In genomic region chr20:45311589-45312211, GRCh38 we compare ENCODE assay signal across 9 cellular contexts. TPM values are rescaled to one million over a fixed set of nuclear protein-coding genes. Genes with fewer than 3 reads are reported as not detected.
DNase-seq lines count a peak whose midpoint lies in the region; ATAC-seq and TF ChIP-seq lines count a peak whose summit lies in the region.
"Had no signal": no experiment of that assay in that cellular context is flagged by ENCODE, and none has a peak within 500 bp of the region (broad histone marks: within the 10 kb centered on the region; RNA-seq: fewer than 3 reads in every experiment).

No MANE protein-coding gene starts in this region.

- no peak overlapping the region for H3K4me3 Mint-ChIP-seq in activated CD8-positive, alpha-beta memory T cell treated with anti-CD3 and anti-CD28 coated beads, Interleukin-2, amount 10 ng/mL, durations not matched to agents 7 days and 5 days
- H3K4me3 Mint-ChIP-seq in neural crest cell: no peak overlapping the region

- no peak overlapping the region for H3K27ac Mint-ChIP-seq in activated CD8-positive, alpha-beta memory T cell treated with anti-CD3 and anti-CD28 coated beads, Interleukin-2, amount 10 ng/mL, durations not matched to agents 7 days and 5 days
- no peak overlapping the region for H3K27ac Mint-ChIP-seq in neural crest cell (ENCODE audit: unreplicated experiment)

- no peaks in the 10 kb centered on the region for H3K4me1 ChIP-seq in cardiac muscle cell (ENCODE audit: low read depth)
- H3K4me1 ChIP-seq in transverse colon: peaks cover 0 to 13% (median 4%) of the 10 kb centered on the region in 4 donors

- TF ChIP-seq EP300 in transverse colon (IDR thresholded peaks at IDR 0.05; ENCODE audit: low read depth): no peak

- H3K4me3 ChIP-seq in cardiac muscle cell: no peak overlapping the region
- H3K4me3 ChIP-seq in epithelial cell of proximal tubule (ENCODE audit: low read depth, low read length): no peak overlapping the region
- no peak overlapping the region for H3K4me3 ChIP-seq in transverse colon

- TF ChIP-seq CTCF in cardiac muscle cell (IDR thresholded peaks at IDR 0.05; ENCODE audit: low read depth, low read length): peak; percentile 85
- peak; percentile 83 for TF ChIP-seq CTCF in epithelial cell of proximal tubule (conservative IDR thresholded peaks at IDR 0.05; ENCODE audit: low read depth, low read length)
- peak; percentile 86 for TF ChIP-seq CTCF in neural crest cell (conservative IDR thresholded peaks at IDR 0.05)
- TF ChIP-seq CTCF in transverse colon (IDR thresholded peaks at IDR 0.05): peak; percentile 65 to 86 (median 75)

- DNase-seq in cardiac muscle cell (ENCODE audit: low read depth in 1 of 2, low spot score in 1 of 2): peak; percentile 65 to 72
- no peak for DNase-seq in cardiac septum (ENCODE audit: low spot score)
- peak; percentile 29 for DNase-seq in NCI-H526 treated with DMSO at 0.1 percent for 48 hours (lab: John Stamatoyannopoulos, UW)
- DNase-seq in activated CD8-positive, alpha-beta memory T cell treated with anti-CD3 and anti-CD28 coated beads, Interleukin-2, amount 10 ng/mL, durations not matched to agents 7 days and 5 days: peak; percentile 77
- DNase-seq in epithelial cell of proximal tubule (ENCODE audit: low read depth): no peak
- DNase-seq in neural crest cell (ENCODE audit: low read depth, low spot score): peak; percentile 69
- peak; percentile 68 for DNase-seq in transverse colon

- H3K27ac ChIP-seq in cardiac muscle cell (no peak overlapping the region), transverse colon (no peak overlapping the region)

- peaks cover 43% of the 10 kb centered on the region for H3K27me3 Mint-ChIP-seq in activated CD8-positive, alpha-beta memory T cell treated with anti-CD3 and anti-CD28 coated beads, Interleukin-2, amount 10 ng/mL, durations not matched to agents 7 days and 5 days
- peaks cover 32% of the 10 kb centered on the region for H3K27me3 Mint-ChIP-seq in neural crest cell (ENCODE audit: low read depth)

- peaks cover 17% of the 10 kb centered on the region for H3K4me1 Mint-ChIP-seq in activated CD8-positive, alpha-beta memory T cell treated with anti-CD3 and anti-CD28 coated beads, Interleukin-2, amount 10 ng/mL, durations not matched to agents 7 days and 5 days
- H3K4me1 Mint-ChIP-seq in neural crest cell: no peaks in the 10 kb centered on the region

- no peaks in the 10 kb centered on the region for H3K9me3 Mint-ChIP-seq in activated CD8-positive, alpha-beta memory T cell treated with anti-CD3 and anti-CD28 coated beads, Interleukin-2, amount 10 ng/mL, durations not matched to agents 7 days and 5 days (ENCODE audit: low read depth)
- H3K9me3 Mint-ChIP-seq in neural crest cell: no peaks in the 10 kb centered on the region

- H3K36me3 Mint-ChIP-seq in activated CD8-positive, alpha-beta memory T cell treated with anti-CD3 and anti-CD28 coated beads, Interleukin-2, amount 10 ng/mL, durations not matched to agents 7 days and 5 days: no peaks in the 10 kb centered on the region
- H3K36me3 Mint-ChIP-seq in neural crest cell (ENCODE audit: low read depth): no peaks in the 10 kb centered on the region

- H3K9me3 ChIP-seq in cardiac muscle cell (ENCODE audit: low read depth): no peaks in the 10 kb centered on the region
- H3K9me3 ChIP-seq in transverse colon: no peaks in the 10 kb centered on the region

- intact Hi-C loops in cardiac septum (cut with DNase I) (no loop called here), transverse colon (cut with DNase I; ENCODE audit: low total_unique reads) (no loop called here)

- H3K27me3 ChIP-seq in cardiac muscle cell (peaks cover 15% of the 10 kb centered on the region), transverse colon (peaks cover 62% of the 10 kb centered on the region)

- H3K36me3 ChIP-seq in cardiac muscle cell: no peaks in the 10 kb centered on the region
- no peaks in the 10 kb centered on the region for H3K36me3 ChIP-seq in transverse colon

- TF ChIP-seq POLR2A in transverse colon (IDR thresholded peaks at IDR 0.05): no peak

- in situ Hi-C loops in transverse colon (cut with MboI; ENCODE audit: low pct_ligation_motif_present in 1 of 4, low pct_unique_long_range_greater_than_20kb in 1 of 4, low sequenced_read_pairs in 3 of 4): loop anchor here in 3 of 4 donors (10.0 to 25.0 kb wide), 4 partner anchors 126 to 463 kb away; no protein-coding TSS in a partner anchor

- ATAC-seq in activated CD8-positive, alpha-beta memory T cell treated with anti-CD3 and anti-CD28 coated beads, Interleukin-2, amount 10 ng/mL, durations not matched to agents 7 days and 5 days: peak; percentile 79
- no peak for ATAC-seq in GM21825 (IDR thresholded peaks at IDR 0.05; ENCODE audit: unreplicated experiment)

- WGBS in transverse colon (ENCODE audit: low coverage in 1 of 2), 2 donors: 25% methylated on average over 31 of the region's 45 CpGs; no CpG with 5 or more reads in 1 of the 2 donors

- CTCF ChIA-PET in activated CD8-positive, alpha-beta memory T cell treated with anti-CD3 and anti-CD28 coated beads, Interleukin-2, amount 10 ng/mL, durations not matched to agents 7 days and 5 days (lab: Charles Lee): interaction anchor here (0.6 to 5.4 kb wide), 30 partner anchors 9 to 658 kb away, joined by 3 to 71 read pairs (median 5); partner anchors contain the start of genes DBNDD2 and SDC4

RNA-seq across cellular contexts. Expression of gene MATN4, which starts 3.6 kb away (rescaled TPM):
- not detected in 2 replicates for total RNA-seq in cardiac muscle cell
- not detected in 2 replicates for polyA plus RNA-seq in cardiac muscle cell
- total RNA-seq in cardiac septum: not detected
- total RNA-seq in activated CD8-positive, alpha-beta memory T cell treated with anti-CD3 and anti-CD28 coated beads, Interleukin-2, amount 10 ng/mL, durations not matched to agents 7 days and 5 days: 1 to 10 TPM in 1 of 2 experiments, under 1 TPM in 1; 0.64 to 2.2 TPM
- total RNA-seq in epithelial cell of proximal tubule: not detected in 2 replicates
- total RNA-seq in neural crest cell: 0.18 TPM in 1 of 2 replicates, not detected in the other
- not detected for total RNA-seq in transverse colon

RNA-seq across cellular contexts. Expression of gene RBPJL, which starts 5.1 kb away (rescaled TPM):
- not detected in 2 replicates for total RNA-seq in cardiac muscle cell
- polyA plus RNA-seq in cardiac muscle cell: not detected in 2 replicates
- total RNA-seq in cardiac septum: not detected
- not detected for total RNA-seq in activated CD8-positive, alpha-beta memory T cell treated with anti-CD3 and anti-CD28 coated beads, Interleukin-2, amount 10 ng/mL, durations not matched to agents 7 days and 5 days
- total RNA-seq in epithelial cell of proximal tubule: not detected in 2 replicates
- total RNA-seq in neural crest cell: not detected in 2 replicates
- total RNA-seq in transverse colon: not detected
- total RNA-seq: lower leg skin had no signal

RNA-seq across cellular contexts. Expression of gene SDC4, which starts 36.5 kb away (rescaled TPM):
- total RNA-seq in cardiac muscle cell: 36.0 and 55.7 TPM in 2 replicates
- polyA plus RNA-seq in cardiac muscle cell: 35.4 and 74.4 TPM in 2 replicates
- total RNA-seq in cardiac septum: 100 TPM
- 10 to 100 TPM; 15.0 to 50.7 TPM for total RNA-seq in activated CD8-positive, alpha-beta memory T cell treated with anti-CD3 and anti-CD28 coated beads, Interleukin-2, amount 10 ng/mL, durations not matched to agents 7 days and 5 days
- total RNA-seq in epithelial cell of proximal tubule: 153 and 239 TPM in 2 replicates
- 11.4 and 11.5 TPM in 2 replicates for total RNA-seq in neural crest cell
- 100 to 1,000 TPM in 2 of 4 donors, 10 to 100 TPM in 2; 60.7 to 140 (median 94.3) TPM for total RNA-seq in transverse colon

RNA-seq across cellular contexts. Expression of gene SYS1, which starts 51.3 kb away (rescaled TPM):
- total RNA-seq in cardiac muscle cell: 24.5 and 28.0 TPM in 2 replicates
- polyA plus RNA-seq in cardiac muscle cell: 16.9 and 20.0 TPM in 2 replicates
- total RNA-seq in cardiac septum: 17.4 TPM
- 10 to 100 TPM; 19.6 to 24.9 TPM for total RNA-seq in activated CD8-positive, alpha-beta memory T cell treated with anti-CD3 and anti-CD28 coated beads, Interleukin-2, amount 10 ng/mL, durations not matched to agents 7 days and 5 days
- 22.6 and 30.3 TPM in 2 replicates for total RNA-seq in epithelial cell of proximal tubule
- 24.6 and 25.7 TPM in 2 replicates for total RNA-seq in neural crest cell
- total RNA-seq in transverse colon: 10 to 100 TPM in 3 of 4 donors, 1 to 10 TPM in 1; 5.6 to 64.7 (median 38.4) TPM

RNA-seq across cellular contexts. Expression of gene SLPI, which starts 57.3 kb away (rescaled TPM):
- total RNA-seq in cardiac muscle cell (not detected in 2 replicates), cardiac septum (1.3 TPM), epithelial cell of proximal tubule (20.5 and 68.1 TPM in 2 replicates), neural crest cell (not detected in 2 replicates), transverse colon (10 to 100 TPM; 16.1 to 90.3 (median 48.2) TPM)
- 6.0 TPM in 1 of 2 replicates, not detected in the other for polyA plus RNA-seq in cardiac muscle cell
- not detected for total RNA-seq in activated CD8-positive, alpha-beta memory T cell treated with anti-CD3 and anti-CD28 coated beads, Interleukin-2, amount 10 ng/mL, durations not matched to agents 7 days and 5 days

Comparison
In these comparisons a context has a peak if more than half of its experiments do, and no peak if none do; other contexts are left out.
1. DNase-seq: peak in cardiac muscle cell (2 of 2), NCI-H526 treated with DMSO at 0.1 percent for 48 hours (single experiment), activated CD8-positive, alpha-beta memory T cell treated with anti-CD3 and anti-CD28 coated beads, Interleukin-2, amount 10 ng/mL, durations not matched to agents 7 days and 5 days (single experiment), neural crest cell (single experiment) and transverse colon (single experiment); none in cardiac septum (single experiment) and epithelial cell of proximal tubule (single experiment).
2. Peak in every context shown above with its lines, with median percentiles within 50 percentile points of each other: CTCF ChIP-seq.